Comparison of ENCODE assay signal across 18 cellular contexts in genomic region chr6:163085861-163086562, GRCh38.
"Had no signal": no experiment of that assay in that cellular context is flagged by ENCODE, and none has a peak within 500 bp of the region (broad histone marks: within the 10 kb centered on the region; RNA-seq: fewer than 3 reads in every experiment).

No MANE protein-coding gene starts in this region.

- H3K27ac Mint-ChIP-seq: activated naive CD8-positive, alpha-beta T cell treated with anti-CD3 and anti-CD28 coated beads, Interleukin-2, amount 50 U/mL, for 24 hours; mesothelial cell of epicardium; stimulated activated memory B cell treated with anti-CD40 and anti-IgM and Interleukin-4, amounts not matched to agents 10 μg/mL and 1 μg/mL and 100 μg/mL, for 72 hours; T-cell had no signal

- H3K36me3 Mint-ChIP-seq: mesothelial cell of epicardium; stimulated activated memory B cell treated with anti-CD40 and anti-IgM and Interleukin-4, amounts not matched to agents 10 μg/mL and 1 μg/mL and 100 μg/mL, for 72 hours; T-cell had no signal

- H3K4me3 ChIP-seq: colonic mucosa, esophagus squamous epithelium, thyroid gland had no signal

- H3K27ac ChIP-seq: colonic mucosa, esophagus squamous epithelium, thyroid gland had no signal

- H3K9ac ChIP-seq: SK-N-SH had no signal

- H3K4me1 ChIP-seq: colonic mucosa, esophagus squamous epithelium, thyroid gland had no signal

- H3K27me3 Mint-ChIP-seq: stimulated activated memory B cell treated with anti-CD40 and anti-IgM and Interleukin-4, amounts not matched to agents 10 μg/mL and 1 μg/mL and 100 μg/mL, for 72 hours; T-cell had no signal

- H3K4me3 Mint-ChIP-seq: activated naive CD8-positive, alpha-beta T cell treated with anti-CD3 and anti-CD28 coated beads, Interleukin-2, amount 50 U/mL, for 24 hours; mesothelial cell of epicardium; stimulated activated memory B cell treated with anti-CD40 and anti-IgM and Interleukin-4, amounts not matched to agents 10 μg/mL and 1 μg/mL and 100 μg/mL, for 72 hours; T-cell had no signal

- H3K4me2 ChIP-seq: SK-N-SH had no signal

- H3K4me1 Mint-ChIP-seq: activated naive CD8-positive, alpha-beta T cell treated with anti-CD3 and anti-CD28 coated beads, Interleukin-2, amount 50 U/mL, for 24 hours; stimulated activated memory B cell treated with anti-CD40 and anti-IgM and Interleukin-4, amounts not matched to agents 10 μg/mL and 1 μg/mL and 100 μg/mL, for 72 hours; T-cell had no signal

- FAIRE-seq: endothelial cell of umbilical vein, kidney, urothelium cell line had no signal

- DNase-seq: activated CD4-positive, alpha-beta T cell treated with anti-CD3 and anti-CD28 coated beads, Interleukin-2, amount 50 U/mL, for 4 hours; activated CD4-positive, CD25-positive, alpha-beta regulatory T cell treated with anti-CD3 and anti-CD28 coated beads, Interleukin-2, amount 50 U/mL, for 72 hours; activated naive CD4-positive, alpha-beta T cell treated with Interleukin-2 at 50 U/mL for 16 hours; activated naive CD8-positive, alpha-beta T cell treated with anti-CD3 and anti-CD28 coated beads, Interleukin-2, amount 50 U/mL, for 24 hours; activated T-cell treated with anti-CD3 and anti-CD28 coated beads for 4 hours; central memory CD4-positive, alpha-beta T cell; colonic mucosa; esophagus squamous epithelium; kidney; SK-N-SH; stimulated activated CD4-positive, alpha-beta T cell treated with anti-CD3 and anti-CD28 coated beads, Interleukin-2, amount 100 ng/mL, for 48 hours; T-cell; T1000; thyroid gland had no signal

- ATAC-seq: activated naive CD8-positive, alpha-beta T cell treated with anti-CD3 and anti-CD28 coated beads, Interleukin-2, amount 50 U/mL, for 24 hours; stimulated activated memory B cell treated with anti-CD40 and anti-IgM and Interleukin-4, amounts not matched to agents 10 μg/mL and 1 μg/mL and 100 μg/mL, for 72 hours; T-cell had no signal

- H3K36me3 ChIP-seq: colonic mucosa, esophagus squamous epithelium, thyroid gland had no signal

- H3K27me3 ChIP-seq: colonic mucosa, esophagus squamous epithelium, thyroid gland had no signal

- H3K9me3 ChIP-seq: colonic mucosa, esophagus squamous epithelium, SK-N-SH, thyroid gland had no signal
